8 cellular contexts compared by ENCODE assay signal in the genomic region with DNA sequence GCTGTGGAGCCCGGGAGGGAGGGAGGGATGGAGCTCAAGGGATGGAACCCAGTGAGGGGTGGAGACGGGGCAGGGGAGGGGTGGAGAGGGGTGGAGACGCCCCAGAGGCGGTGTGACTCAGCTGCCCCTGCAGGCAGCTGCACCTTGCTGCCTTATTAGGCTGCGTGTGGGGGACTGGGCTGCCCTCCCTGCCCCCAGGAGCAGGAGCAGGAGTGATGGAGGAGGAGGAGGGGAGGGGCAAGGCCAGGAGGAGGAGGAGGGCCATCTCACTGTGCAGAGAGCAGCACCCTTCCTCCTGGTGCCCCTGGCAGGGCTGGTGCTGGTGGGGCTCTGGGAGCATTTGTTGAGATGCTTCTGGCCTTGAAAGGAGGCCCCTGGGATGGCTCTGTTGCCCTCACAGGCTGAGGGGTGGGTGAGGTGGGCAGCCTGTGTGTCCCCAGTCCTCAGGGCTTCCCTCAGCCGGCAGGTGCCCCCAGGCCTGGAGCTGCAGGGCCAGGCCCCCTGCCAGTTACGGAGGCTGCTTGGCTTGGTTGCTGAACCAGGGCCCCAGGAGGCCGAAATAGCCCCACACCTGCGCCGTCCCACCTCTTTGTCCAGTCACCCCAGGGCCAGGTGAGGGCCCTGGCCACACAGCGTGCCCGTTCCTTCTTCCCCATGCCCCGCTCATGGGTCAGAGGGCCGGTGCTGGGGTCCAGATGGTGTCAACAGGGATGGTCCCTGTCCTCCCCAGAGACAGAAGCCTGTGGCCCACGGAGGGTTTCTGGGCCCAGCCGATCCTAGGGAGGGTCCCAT. TPM values are rescaled to one million over a fixed set of nuclear protein-coding genes. Genes with fewer than 3 reads are reported as not detected.
A peak's percentile ranks its signal among the peaks of the same experiment; 100 is the strongest.
DNase-seq lines count a peak whose midpoint lies in the region; ATAC-seq and TF ChIP-seq lines count a peak whose summit lies in the region.

No MANE protein-coding gene starts in this region.

- H3K4me3 ChIP-seq in right cardiac atrium (ENCODE audit: low read length), result no peak overlapping the region
- no peak overlapping the region for H3K4me3 ChIP-seq in right lobe of liver

- peak; percentile 59 for DNase-seq in HT1080 (ENCODE audit: low read depth)
- peak; percentile 52 for DNase-seq in T1000 (lab: John Stamatoyannopoulos, UW)
- DNase-seq in right cardiac atrium, result peak in 2 of 3 donors; percentile 74 to 77
- DNase-seq in activated CD4-positive, alpha-beta T cell treated with anti-CD3 and anti-CD28 coated beads, Interleukin-2, amount 50 U/mL, for 4 hours, result no peak
- no peak for DNase-seq in right lobe of liver

- H3K27me3 ChIP-seq in right cardiac atrium (ENCODE audit: control insufficient read depth, insufficient read depth) (no peaks in the 10 kb centered on the region), right lobe of liver (no peaks in the 10 kb centered on the region)

- H3K36me3 ChIP-seq in right lobe of liver, result peaks cover 0 to 53% (median 9%) of the 10 kb centered on the region in 4 donors

- H3K4me1 ChIP-seq in right cardiac atrium (ENCODE audit: control insufficient read depth, insufficient read depth, low read length) (peaks cover 29% of the 10 kb centered on the region), right lobe of liver (peaks cover 0 to 45% (median 21%) of the 10 kb centered on the region in 4 donors)

- no peak for TF ChIP-seq POLR2A in right lobe of liver (IDR thresholded peaks at IDR 0.05)

- 78% methylated on average over 16 of the region's 16 CpGs for WGBS in right cardiac atrium
- no CpG with 5 or more reads among the region's 16 CpGs for WGBS in right lobe of liver (ENCODE audit: insufficient coverage, low coverage, low lambda C conversion rate, missing lambda C conversion rate)

- intact Hi-C loops in right cardiac atrium (cut with DNase I) (no loop called here), right lobe of liver (cut with DNase I) (loop anchor here in 1 of 2 donors (10.0 kb wide), 1 partner anchor 636 kb away; a partner anchor contains a TSS)

- H3K9me3 ChIP-seq in right cardiac atrium (ENCODE audit: control insufficient read depth, low read length) (no peaks in the 10 kb centered on the region), right lobe of liver (no peaks in the 10 kb centered on the region)

- peak overlapping the region; percentile 3 for H3K27ac ChIP-seq in right cardiac atrium (ENCODE audit: low read length)
- peak overlapping the region; percentile 56 for H3K27ac ChIP-seq in temporal lobe (ENCODE audit: low read depth, low read length)
- H3K27ac ChIP-seq in right lobe of liver, result no peak overlapping the region

- TF ChIP-seq CTCF in right lobe of liver (IDR thresholded peaks at IDR 0.05), result no peak

- ATAC-seq in right cardiac atrium (peak; percentile 20 to 30), HG02840 (IDR thresholded peaks at IDR 0.05; ENCODE audit: low FRiP score, unreplicated experiment) (no peak), HG03097 (IDR thresholded peaks at IDR 0.05; ENCODE audit: low FRiP score, unreplicated experiment) (no peak), right lobe of liver (no peak)

RNA-seq across cellular contexts. Expression of a gene that starts 9.5 kb away (rescaled TPM):
- total RNA-seq in HT1080 (2014; rRNA removed; shearing (Covaris generic)), result 87.6 and 88.7 TPM in 2 replicates
- polyA plus RNA-seq in HT1080 (2015; cell fraction: cytosol; rRNA removed), result 36.2 and 44.6 TPM in 2 replicates
- polyA plus RNA-seq in HT1080 (2015; cell fraction: nucleus; rRNA removed), result 39.3 and 48.4 TPM in 2 replicates
- 10 to 100 TPM; 30.5 to 50.4 (median 37.1) TPM for total RNA-seq in right cardiac atrium
- polyA plus RNA-seq in right cardiac atrium, result 31.8 TPM
- 15.5 TPM for total RNA-seq in temporal lobe
- 10 to 100 TPM; 17.6 to 27.0 (median 19.5) TPM for total RNA-seq in right lobe of liver

RNA-seq across cellular contexts. Expression of a gene that starts 14.0 kb away (rescaled TPM):
- 108 and 171 TPM in 2 replicates for total RNA-seq in HT1080 (2014; rRNA removed; shearing (Covaris generic))
- polyA plus RNA-seq in HT1080 (2015; cell fraction: cytosol; rRNA removed), result 340 and 369 TPM in 2 replicates
- 249 and 259 TPM in 2 replicates for polyA plus RNA-seq in HT1080 (2015; cell fraction: nucleus; rRNA removed)
- 100 to 1,000 TPM; 677 to 920 (median 748) TPM for total RNA-seq in right cardiac atrium
- polyA plus RNA-seq in right cardiac atrium, result 869 TPM
- 93.7 TPM for total RNA-seq in temporal lobe
- total RNA-seq in right lobe of liver, result 100 to 1,000 TPM; 433 to 721 (median 528) TPM

RNA-seq across cellular contexts. Expression of a gene that starts 53.2 kb away (rescaled TPM):
- total RNA-seq in HT1080 (2014; rRNA removed; shearing (Covaris generic)), result 0.05 TPM in 1 of 2 replicates, not detected in the other
- not detected in 2 replicates for polyA plus RNA-seq in HT1080 (2015; cell fraction: cytosol; rRNA removed)
- 0.05 TPM in 1 of 2 replicates, not detected in the other for polyA plus RNA-seq in HT1080 (2015; cell fraction: nucleus; rRNA removed)
- not detected for total RNA-seq in right cardiac atrium
- polyA plus RNA-seq in right cardiac atrium, result 0.02 TPM
- not detected for total RNA-seq in temporal lobe
- total RNA-seq in right lobe of liver, result not detected

RNA-seq across cellular contexts. Expression of a gene that starts 53.7 kb away (rescaled TPM):
- total RNA-seq in HT1080 (2014; rRNA removed; shearing (Covaris generic)), result not detected in 2 replicates
- not detected in 2 replicates for polyA plus RNA-seq in HT1080 (2015; cell fraction: cytosol; rRNA removed)
- polyA plus RNA-seq in HT1080 (2015; cell fraction: nucleus; rRNA removed), result not detected in 2 replicates
- total RNA-seq in right cardiac atrium (10 to 100 TPM; 36.5 to 46.8 (median 41.0) TPM), temporal lobe (0.49 TPM), right lobe of liver (1 to 10 TPM in 4 of 6 experiments, under 1 TPM in 2; 0.61 to 2.4 (median 1.8) TPM)
- polyA plus RNA-seq in right cardiac atrium, result 36.4 TPM

Comparison
In these comparisons a context has a peak if more than half of its experiments do, and no peak if none do; other contexts are left out.
1. DNase-seq: peak in HT1080 (single experiment), T1000 (single experiment) and right cardiac atrium (2 of 3); none in activated CD4-positive, alpha-beta T cell treated with anti-CD3 and anti-CD28 coated beads, Interleukin-2, amount 50 U/mL, for 4 hours (0 of 2) and right lobe of liver (0 of 3).
2. ATAC-seq: peak in right cardiac atrium (2 of 2); none in HG02840 (single experiment), HG03097 (single experiment) and right lobe of liver (0 of 4).
3. H3K27ac ChIP-seq: peak in right cardiac atrium (single experiment) and temporal lobe (single experiment); none in right lobe of liver (0 of 3).